In genomic region chr2:107337209-107337898, GRCh38 we compare ENCODE assay signal across 15 cellular contexts.
DNase-seq lines count a peak whose midpoint lies in the region; ATAC-seq, FAIRE-seq and TF ChIP-seq lines count a peak whose summit lies in the region.
"Had no signal": no experiment of that assay in that cellular context is flagged by ENCODE, and none has a peak within 500 bp of the region (broad histone marks: within the 10 kb centered on the region; RNA-seq: fewer than 3 reads in every experiment).

No MANE protein-coding gene starts in this region.

- CTCF ChIA-PET in MCF 10A (lab: Yijun Ruan, JAX), result interaction anchor here (0.7 kb wide), 1 partner anchor 475 kb away, joined by 4 read pairs; no protein-coding TSS in a partner anchor
- CTCF ChIA-PET in CD8-positive, alpha-beta T cell (lab: Charles Lee), result no interaction called here

- peaks cover 17% of the 10 kb centered on the region for H3K4me1 Mint-ChIP-seq in MCF 10A (ENCODE audit: insufficient read depth, unreplicated experiment)
- no peaks in the 10 kb centered on the region for H3K4me1 Mint-ChIP-seq in CD8-positive, alpha-beta T cell (ENCODE audit: low read depth)

- peak; percentile 8 for DNase-seq in MCF 10A (ENCODE audit: unreplicated experiment)
- DNase-seq in breast epithelium (ENCODE audit: low spot score in 2 of 2), result no peak
- DNase-seq in fibroblast of mammary gland (ENCODE audit: low read depth), result peak; percentile 94
- DNase-seq in mucosa of descending colon, result no peak
- DNase-seq in aorta, result no peak
- DNase-seq in CD8-positive, alpha-beta T cell, result no peak
- DNase-seq in GM12892 (ENCODE audit: insufficient read length), result no peak
- no peak for DNase-seq in DMS153 (lab: John Stamatoyannopoulos, UW)
- DNase-seq: effector CD4-positive, alpha-beta T cell; GOT3; MV-4-11; Peyer's patch had no signal

- H3K4me3 ChIP-seq in breast epithelium (no peak overlapping the region), fibroblast of mammary gland (ENCODE audit: control insufficient read depth, low read depth, low read length) (no peak overlapping the region), mucosa of descending colon (no peak overlapping the region), aorta (ENCODE audit: low read length in 2 of 2) (no peak overlapping the region)
- H3K4me3 ChIP-seq in CD8-positive, alpha-beta T cell (ENCODE audit: low read depth, low read length), result no peak overlapping the region
- H3K4me3 ChIP-seq: Peyer's patch, tibial nerve had no signal

- peak; percentile 24 for ATAC-seq in mucosa of descending colon
- peak; percentile 84 for ATAC-seq in aorta (ENCODE audit: low FRiP score)
- ATAC-seq in CD8-positive, alpha-beta T cell, result no peak
- ATAC-seq: activated naive CD4-positive, alpha-beta T cell treated with anti-CD3 and anti-CD28 coated beads, Interleukin-2, amount 50 U/mL, for 72 hours had no signal

- intact Hi-C loops in MCF 10A (cut with micrococcal nuclease) (no loop called here), breast epithelium (cut with DNase I; ENCODE audit: low total_unique reads) (no loop called here), mucosa of descending colon (cut with DNase I, micrococcal nuclease) (no loop called here), aorta (cut with DNase I) (loop anchor here (5.0 to 10.0 kb wide), 3 partner anchors 75 to 523 kb away; partner anchors contain the start of gene ST6GAL2 (in 1 of the 2))
- intact Hi-C loops in CD8-positive, alpha-beta T cell (cut with DNase I, micrococcal nuclease), result no loop called here

- no peaks in the 10 kb centered on the region for H3K4me1 ChIP-seq in breast epithelium
- no peaks in the 10 kb centered on the region for H3K4me1 ChIP-seq in mucosa of descending colon (ENCODE audit: low read depth)
- peaks cover 3% of the 10 kb centered on the region in 2 donors for H3K4me1 ChIP-seq in aorta (ENCODE audit: control insufficient read depth in 1 of 2, insufficient read depth in 2 of 2, low read length in 2 of 2)
- no peaks in the 10 kb centered on the region for H3K4me1 ChIP-seq in CD8-positive, alpha-beta T cell (ENCODE audit: insufficient read depth, low read length)
- H3K4me1 ChIP-seq: Peyer's patch had no signal

- BruUV-seq in MCF 10A (replicated peaks; lab: Mats Ljungman, UMichigan), result no TSS peak

- H3K4me3 Mint-ChIP-seq in MCF 10A (ENCODE audit: unreplicated experiment), result no peak overlapping the region
- H3K4me3 Mint-ChIP-seq in CD8-positive, alpha-beta T cell, result no peak overlapping the region

- FAIRE-seq in GM12892 (lab: Jason Lieb, UNC), result no peak
- FAIRE-seq: A204.1 had no signal

- WGBS in aorta, 2 donors, result 47 to 50% methylated on average over 6 of the region's 6 CpGs

- H3K27me3 ChIP-seq in breast epithelium, result no peaks in the 10 kb centered on the region
- H3K27me3 ChIP-seq in aorta (ENCODE audit: control insufficient read depth in 1 of 2, insufficient read depth in 2 of 2, low read length in 1 of 2), result no peaks in the 10 kb centered on the region
- no peaks in the 10 kb centered on the region for H3K27me3 ChIP-seq in CD8-positive, alpha-beta T cell (ENCODE audit: insufficient read depth, low read length)
- H3K27me3 ChIP-seq: Peyer's patch, tibial nerve had no signal

- H3K27ac Mint-ChIP-seq in MCF 10A (ENCODE audit: low read depth, unreplicated experiment), result peak overlapping the region; percentile 61
- no peak overlapping the region for H3K27ac Mint-ChIP-seq in CD8-positive, alpha-beta T cell
- H3K27ac Mint-ChIP-seq: activated naive CD4-positive, alpha-beta T cell treated with anti-CD3 and anti-CD28 coated beads, Interleukin-2, amount 50 U/mL, for 72 hours had no signal

- H3K36me3 ChIP-seq in breast epithelium (no peaks in the 10 kb centered on the region), mucosa of descending colon (ENCODE audit: low read depth) (no peaks in the 10 kb centered on the region), aorta (ENCODE audit: control insufficient read depth in 1 of 2, insufficient read depth in 2 of 2, low read length in 1 of 2) (no peaks in the 10 kb centered on the region)
- no peaks in the 10 kb centered on the region for H3K36me3 ChIP-seq in CD8-positive, alpha-beta T cell (ENCODE audit: insufficient read depth, low read length)
- H3K36me3 ChIP-seq: Peyer's patch, tibial nerve had no signal

- TF ChIP-seq CTCF in MCF 10A (IDR thresholded peaks at IDR 0.05; ENCODE audit: unreplicated experiment) (no peak), breast epithelium (IDR thresholded peaks at IDR 0.05) (no peak), fibroblast of mammary gland (conservative IDR thresholded peaks at IDR 0.05; ENCODE audit: control insufficient read depth, insufficient read depth, low read depth, low read length) (no peak), mucosa of descending colon (IDR thresholded peaks at IDR 0.05) (no peak)
- no peak for TF ChIP-seq CTCF in CD8-positive, alpha-beta T cell (IDR thresholded peaks at IDR 0.05)

- peaks cover 13% of the 10 kb centered on the region for H3K9me3 Mint-ChIP-seq in MCF 10A (ENCODE audit: unreplicated experiment)
- peaks cover 6% of the 10 kb centered on the region for H3K9me3 Mint-ChIP-seq in CD8-positive, alpha-beta T cell

- POLR2A ChIA-PET in MCF 10A (lab: Yijun Ruan, JAX), result interaction anchor here (1.1 to 1.3 kb wide), 2 partner anchors 10 to 11 kb away, joined by 5 to 7 read pairs; no protein-coding TSS in a partner anchor
- POLR2A ChIA-PET in CD8-positive, alpha-beta T cell (lab: Charles Lee), result no interaction called here

- H3K36me3 Mint-ChIP-seq in MCF 10A (ENCODE audit: insufficient read depth, unreplicated experiment), result no peaks in the 10 kb centered on the region
- H3K36me3 Mint-ChIP-seq in CD8-positive, alpha-beta T cell, result no peaks in the 10 kb centered on the region
- H3K36me3 Mint-ChIP-seq: activated naive CD4-positive, alpha-beta T cell treated with anti-CD3 and anti-CD28 coated beads, Interleukin-2, amount 50 U/mL, for 72 hours had no signal

- H3K27me3 Mint-ChIP-seq in MCF 10A (ENCODE audit: insufficient read depth, unreplicated experiment), result no peaks in the 10 kb centered on the region
- H3K27me3 Mint-ChIP-seq in CD8-positive, alpha-beta T cell (ENCODE audit: low read depth), result no peaks in the 10 kb centered on the region

- no peak overlapping the region for H3K27ac ChIP-seq in breast epithelium
- H3K27ac ChIP-seq in aorta (ENCODE audit: low read depth in 1 of 2, low read length in 2 of 2), result peak overlapping the region in 1 of 2 donors; percentile 84
- H3K27ac ChIP-seq in CD8-positive, alpha-beta T cell (ENCODE audit: low read depth, low read length), result no peak overlapping the region
- H3K27ac ChIP-seq: Peyer's patch had no signal

- H3K9me3 ChIP-seq in breast epithelium (peaks cover 1 to 17% of the 10 kb centered on the region in 2 donors), mucosa of descending colon (no peaks in the 10 kb centered on the region), aorta (ENCODE audit: control insufficient read depth, low read length) (peaks cover under 1% of the 10 kb centered on the region)
- no peaks in the 10 kb centered on the region for H3K9me3 ChIP-seq in CD8-positive, alpha-beta T cell (ENCODE audit: low read length)
- H3K9me3 ChIP-seq: Peyer's patch had no signal

- TF ChIP-seq POLR2A in breast epithelium (IDR thresholded peaks at IDR 0.05) (no peak), GM12892 (IDR thresholded peaks at IDR 0.05; ENCODE audit: low read depth, low read length) (no peak)

Comparison
In these comparisons a context has a peak if more than half of its experiments do, and no peak if none do; other contexts are left out.
1. DNase-seq: peak in MCF 10A (single experiment) and fibroblast of mammary gland (single experiment); none in breast epithelium (0 of 2), mucosa of descending colon (0 of 3), aorta (0 of 2), CD8-positive, alpha-beta T cell (0 of 7), GM12892 (single experiment) and DMS153 (single experiment).
2. intact Hi-C loops: an anchor here in aorta (5.0 to 10.0 kb wide); none called in MCF 10A, breast epithelium, mucosa of descending colon and CD8-positive, alpha-beta T cell.